32 cellular contexts compared by ENCODE assay signal in the genomic region with DNA sequence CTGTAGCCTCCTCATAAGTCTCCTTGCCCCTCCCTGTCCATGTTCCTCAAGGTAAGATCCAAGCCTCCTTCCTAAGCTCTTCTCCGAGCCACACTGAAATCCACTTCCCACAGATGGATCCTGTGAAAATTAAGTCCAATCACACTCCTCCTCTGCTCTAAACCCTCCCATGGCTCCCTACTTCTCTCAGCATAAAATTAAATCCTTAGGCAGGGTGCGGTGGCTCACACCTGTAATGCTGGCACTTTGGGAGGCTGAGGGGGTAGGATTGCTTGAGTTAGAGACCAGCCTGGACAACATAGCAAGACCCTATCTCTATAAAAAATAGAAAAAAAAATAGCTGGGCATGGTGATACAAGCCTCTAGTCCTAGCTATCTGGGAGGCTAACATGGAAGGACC.
"Had no signal": no experiment of that assay in that cellular context is flagged by ENCODE, and none has a peak within 500 bp of the region (broad histone marks: within the 10 kb centered on the region; RNA-seq: fewer than 3 reads in every experiment).

No MANE protein-coding gene starts in this region.

- H3K27ac Mint-ChIP-seq: activated CD4-positive, alpha-beta memory T cell treated with anti-CD3 and anti-CD28 coated beads for 36 hours; activated CD4-positive, alpha-beta T cell treated with anti-CD3 and anti-CD28 coated beads, Interleukin-2, amount 10 ng/mL, durations not matched to agents 24 days and 14 days; activated naive CD8-positive, alpha-beta T cell treated with anti-CD3 and anti-CD28 coated beads, Interleukin-2, amount 10 ng/mL, durations not matched to agents 7 days and 5 days; activated T-helper 1 cell treated with anti-CD3 and anti-CD28 coated beads, Interleukin-12 subunit alpha, Interleukin-12 subunit beta, Interleukin-2, Interleukin-4 antibody, amounts not matched to agents 30 ng/mL and 10 ng/mL and 1 ng/mL, durations not matched to agents 14 hours and 24 hours and 36 hours; mesothelial cell of epicardium; stimulated activated naive B cell treated with anti-CD40 and anti-IgM and Interleukin-4, amounts not matched to agents 10 μg/mL and 1 μg/mL and 100 μg/mL, for 72 hours; T-helper 17 cell had no signal

- H3K9me3 Mint-ChIP-seq: activated CD4-positive, alpha-beta memory T cell treated with anti-CD3 and anti-CD28 coated beads for 36 hours; activated CD4-positive, alpha-beta T cell treated with anti-CD3 and anti-CD28 coated beads, Interleukin-2, amount 10 ng/mL, durations not matched to agents 24 days and 14 days; activated naive CD4-positive, alpha-beta T cell treated with anti-CD3 and anti-CD28 coated beads for 36 hours; activated naive CD8-positive, alpha-beta T cell treated with anti-CD3 and anti-CD28 coated beads, Interleukin-2, amount 10 ng/mL, durations not matched to agents 7 days and 5 days; activated T-helper 1 cell treated with anti-CD3 and anti-CD28 coated beads, Interleukin-12 subunit alpha, Interleukin-12 subunit beta, Interleukin-2, Interleukin-4 antibody, amounts not matched to agents 30 ng/mL and 10 ng/mL and 1 ng/mL, durations not matched to agents 14 hours and 24 hours and 36 hours; immature natural killer cell; mesothelial cell of epicardium; naive thymus-derived CD8-positive, alpha-beta T cell; stimulated activated naive B cell treated with anti-CD40 and anti-IgM and Interleukin-4, amounts not matched to agents 10 μg/mL and 1 μg/mL and 100 μg/mL, for 72 hours had no signal

- H3K4me3 Mint-ChIP-seq: activated CD4-positive, alpha-beta memory T cell treated with anti-CD3 and anti-CD28 coated beads for 36 hours; activated naive CD4-positive, alpha-beta T cell treated with anti-CD3 and anti-CD28 coated beads for 36 hours; activated naive CD8-positive, alpha-beta T cell treated with anti-CD3 and anti-CD28 coated beads, Interleukin-2, amount 10 ng/mL, durations not matched to agents 7 days and 5 days; activated T-helper 1 cell treated with anti-CD3 and anti-CD28 coated beads, Interleukin-12 subunit alpha, Interleukin-12 subunit beta, Interleukin-2, Interleukin-4 antibody, amounts not matched to agents 30 ng/mL and 10 ng/mL and 1 ng/mL, durations not matched to agents 14 hours and 24 hours and 36 hours; stimulated activated naive B cell treated with anti-CD40 and anti-IgM and Interleukin-4, amounts not matched to agents 10 μg/mL and 1 μg/mL and 100 μg/mL, for 72 hours; T-helper 17 cell had no signal

- ATAC-seq: esophagus mucosa; left colon; naive thymus-derived CD8-positive, alpha-beta T cell; stimulated activated naive B cell treated with anti-CD40 and anti-IgM and Interleukin-4, amounts not matched to agents 10 μg/mL and 1 μg/mL and 100 μg/mL, for 72 hours; T-helper 17 cell; upper lobe of right lung had no signal

- H3K36me3 Mint-ChIP-seq: activated naive CD8-positive, alpha-beta T cell treated with anti-CD3 and anti-CD28 coated beads, Interleukin-2, amount 10 ng/mL, durations not matched to agents 7 days and 5 days; immature natural killer cell; naive thymus-derived CD8-positive, alpha-beta T cell had no signal

- H3K27ac ChIP-seq: ascending aorta, right atrium auricular region, thyroid gland, upper lobe of right lung, WERI-Rb-1 had no signal

- H3K4me3 ChIP-seq: thyroid gland had no signal

- DNase-seq: activated CD4-positive, alpha-beta memory T cell treated with anti-CD3 and anti-CD28 coated beads for 36 hours; activated CD4-positive, alpha-beta T cell treated with anti-CD3 and anti-CD28 coated beads, Interleukin-2, amount 10 ng/mL, durations not matched to agents 24 days and 14 days; activated CD4-positive, CD25-positive, alpha-beta regulatory T cell treated with anti-CD3 and anti-CD28 coated beads, Interleukin-2, amount 50 U/mL, for 72 hours; activated CD8-positive, alpha-beta memory T cell treated with anti-CD3 and anti-CD28 coated beads, Interleukin-2, amount 50 U/mL, for 4 hours; activated effector memory CD4-positive, alpha-beta T cell treated with anti-CD3 and anti-CD28 coated beads, Interleukin-2, amount 50 U/mL, for 16 hours; activated naive CD4-positive, alpha-beta T cell treated with anti-CD3 and anti-CD28 coated beads for 36 hours; activated naive CD8-positive, alpha-beta T cell treated with anti-CD3 and anti-CD28 coated beads, Interleukin-2, amount 10 ng/mL, durations not matched to agents 7 days and 5 days; activated T-cell treated with anti-CD3 and anti-CD28 coated beads, Interleukin-2, amount 50 U/mL, for 1 hour; caudate nucleus; cortex of kidney; foreskin fibroblast; head of caudate nucleus; hypothalamus; immature natural killer cell; kidney; left colon; pancreas; stimulated activated CD4-positive, alpha-beta T cell treated with anti-CD3 and anti-CD28 coated beads, Interleukin-15, amount 100 ng/mL, for 24 hours; stimulated activated CD4-positive, alpha-beta T cell treated with anti-CD3 and anti-CD28 coated beads, Interleukin-2, amount 100 ng/mL, for 24 hours; stimulated activated naive B cell treated with anti-CD40 and anti-IgM and Interleukin-4, amounts not matched to agents 10 μg/mL and 1 μg/mL and 100 μg/mL, for 72 hours; stomach; T-helper 17 cell; T1000; thyroid gland; upper lobe of right lung; WERI-Rb-1 had no signal

- H3K36me3 ChIP-seq: upper lobe of right lung had no signal

- H3K27me3 ChIP-seq: ascending aorta, pancreas, right atrium auricular region, stomach, thyroid gland, upper lobe of right lung had no signal

- H3K9me3 ChIP-seq: ascending aorta, pancreas, right atrium auricular region, stomach, thyroid gland, upper lobe of right lung had no signal

- H3K27me3 Mint-ChIP-seq: activated CD4-positive, alpha-beta memory T cell treated with anti-CD3 and anti-CD28 coated beads for 36 hours; naive thymus-derived CD8-positive, alpha-beta T cell; stimulated activated naive B cell treated with anti-CD40 and anti-IgM and Interleukin-4, amounts not matched to agents 10 μg/mL and 1 μg/mL and 100 μg/mL, for 72 hours; T-helper 17 cell had no signal

- FAIRE-seq: kidney, pancreas had no signal
